In genomic region chr9:136538599-136539426, GRCh38 we compare ENCODE assay signal across 8 cellular contexts. TPM values are rescaled to one million over a fixed set of nuclear protein-coding genes. Genes with fewer than 3 reads are reported as not detected.
A peak's percentile ranks its signal among the peaks of the same experiment; 100 is the strongest.
DNase-seq lines count a peak whose midpoint lies in the region; ATAC-seq and TF ChIP-seq lines count a peak whose summit lies in the region.

No MANE protein-coding gene starts in this region.

- POLR2A ChIA-PET in GM10248 (lab: Yijun Ruan, JAX): interaction anchor here (1.0 kb wide), 1 partner anchor 9 kb away, joined by 6 read pairs; no protein-coding TSS in a partner anchor
- POLR2A ChIA-PET in A673 (lab: Charles Lee; ENCODE audit: low non-redundant PET): no interaction called here

- no peaks in the 10 kb centered on the region for H3K27me3 Mint-ChIP-seq in activated naive CD4-positive, alpha-beta T cell treated with anti-CD3 and anti-CD28 coated beads, Interleukin-2, amount 10 ng/mL, durations not matched to agents 7 days and 5 days

- H3K4me3 ChIP-seq in thoracic aorta: peak overlapping the region; percentile 43
- no peak overlapping the region for H3K4me3 ChIP-seq in A673 (ENCODE audit: low read depth, low read length, poor library complexity, severe bottlenecking)

- peak overlapping the region; percentile 100 for H3K27ac Mint-ChIP-seq in activated naive CD4-positive, alpha-beta T cell treated with anti-CD3 and anti-CD28 coated beads, Interleukin-2, amount 10 ng/mL, durations not matched to agents 7 days and 5 days

- ATAC-seq in thoracic aorta (ENCODE audit: insufficient number of reproducible peaks, low FRiP score, low read depth): no peak

- DNase-seq in GM10248 (ENCODE audit: extremely low spot score) (peak; percentile 74), NOMO-1 treated with DMSO at 0.1 percent for 48 hours (lab: John Stamatoyannopoulos, UW; ENCODE audit: unreplicated experiment) (peak; percentile 83), medulla oblongata (ENCODE audit: extremely low spot score) (peak; percentile 65), thoracic aorta (ENCODE audit: low spot score) (no peak), AML-193 (lab: John Stamatoyannopoulos, UW) (no peak), DMS 273 (lab: John Stamatoyannopoulos, UW; ENCODE audit: unreplicated experiment) (no peak), A673 (ENCODE audit: low spot score) (no peak)
- DNase-seq in activated naive CD4-positive, alpha-beta T cell treated with anti-CD3 and anti-CD28 coated beads, Interleukin-2, amount 10 ng/mL, durations not matched to agents 7 days and 5 days: peak; percentile 76

- CTCF ChIA-PET in GM10248 (lab: Yijun Ruan, JAX): interaction anchor here (0.8 to 4.6 kb wide), 7 partner anchors 9 to 99 kb away, joined by 3 to 23 read pairs (median 5); partner anchors contain the start of gene INPP5E
- CTCF ChIA-PET in activated naive CD4-positive, alpha-beta T cell treated with anti-CD3 and anti-CD28 coated beads, Interleukin-2, amount 10 ng/mL, durations not matched to agents 7 days and 5 days (lab: Charles Lee): interaction anchor here (0.6 to 2.8 kb wide), 6 partner anchors 47 to 550 kb away, joined by 3 to 12 read pairs (median 4); no protein-coding TSS in a partner anchor
- CTCF ChIA-PET in A673 (lab: Charles Lee): no interaction called here

- H3K27me3 ChIP-seq in thoracic aorta (replicated peaks; ENCODE audit: insufficient read depth) (no peaks in the 10 kb centered on the region), A673 (replicated peaks; ENCODE audit: insufficient read depth, low read depth, low read length, poor library complexity) (no peaks in the 10 kb centered on the region)

- BruUV-seq in A673 (replicated peaks; lab: Mats Ljungman, UMichigan): no TSS peak

- peak overlapping the region; percentile 76 for H3K4me3 Mint-ChIP-seq in activated naive CD4-positive, alpha-beta T cell treated with anti-CD3 and anti-CD28 coated beads, Interleukin-2, amount 10 ng/mL, durations not matched to agents 7 days and 5 days

- H3K4me1 Mint-ChIP-seq in activated naive CD4-positive, alpha-beta T cell treated with anti-CD3 and anti-CD28 coated beads, Interleukin-2, amount 10 ng/mL, durations not matched to agents 7 days and 5 days: peaks cover 77% of the 10 kb centered on the region

- intact Hi-C loops in A673 (cut with micrococcal nuclease; ENCODE audit: unreplicated experiment): no loop called here

- H3K9me3 Mint-ChIP-seq in activated naive CD4-positive, alpha-beta T cell treated with anti-CD3 and anti-CD28 coated beads, Interleukin-2, amount 10 ng/mL, durations not matched to agents 7 days and 5 days: no peaks in the 10 kb centered on the region

- H3K27ac ChIP-seq in thoracic aorta (peak overlapping the region; percentile 15 to 61), A673 (ENCODE audit: low read depth, low read length, poor library complexity, severe bottlenecking) (no peak overlapping the region)

- H3K9me3 ChIP-seq in thoracic aorta (no peaks in the 10 kb centered on the region), A673 (ENCODE audit: low read depth, low read length, poor library complexity, severe bottlenecking) (no peaks in the 10 kb centered on the region)

- H3K4me1 ChIP-seq in thoracic aorta (ENCODE audit: control insufficient read depth in 1 of 2, low read depth in 2 of 2) (peaks cover 22 to 44% of the 10 kb centered on the region in 2 donors), A673 (ENCODE audit: insufficient read depth, low read length, poor library complexity, severe bottlenecking) (peaks cover 18% of the 10 kb centered on the region)

- H3K36me3 Mint-ChIP-seq in activated naive CD4-positive, alpha-beta T cell treated with anti-CD3 and anti-CD28 coated beads, Interleukin-2, amount 10 ng/mL, durations not matched to agents 7 days and 5 days: peaks cover 35% of the 10 kb centered on the region

- no peak for TF ChIP-seq CTCF in GM10248 (IDR thresholded peaks at IDR 0.05; ENCODE audit: control extremely low read depth, extremely low read depth, low read depth, missing control alignments)
- no peak for TF ChIP-seq CTCF in thoracic aorta (IDR thresholded peaks at IDR 0.05)
- no peak for TF ChIP-seq CTCF in A673 (conservative IDR thresholded peaks at IDR 0.05; ENCODE audit: low read depth, low read length)

- H3K36me3 ChIP-seq in thoracic aorta: peaks cover 13% of the 10 kb centered on the region
- H3K36me3 ChIP-seq in A673 (ENCODE audit: insufficient read depth, low read length, poor library complexity, severe bottlenecking): peaks cover 5% of the 10 kb centered on the region

RNA-seq across cellular contexts. Expression of gene NOTCH1, which starts 7.0 kb away (rescaled TPM):
- total RNA-seq in thoracic aorta (10 to 100 TPM; 40.9 to 48.1 TPM), A673 (2021) (37.2 and 50.2 TPM in 2 replicates)

RNA-seq across cellular contexts. Expression of gene SEC16A, which starts 56.0 kb away (rescaled TPM):
- total RNA-seq in thoracic aorta (10 to 100 TPM; 59.0 to 72.8 TPM), A673 (2021) (72.9 and 73.7 TPM in 2 replicates)

Comparison
In these comparisons a context has a peak if more than half of its experiments do, and no peak if none do; other contexts are left out.
1. DNase-seq: peak in GM10248 (single experiment), NOMO-1 treated with DMSO at 0.1 percent for 48 hours (single experiment), activated naive CD4-positive, alpha-beta T cell treated with anti-CD3 and anti-CD28 coated beads, Interleukin-2, amount 10 ng/mL, durations not matched to agents 7 days and 5 days (single experiment) and medulla oblongata (single experiment); none in thoracic aorta (single experiment), AML-193 (0 of 2), DMS 273 (single experiment) and A673 (single experiment).